Comparison of ENCODE assay signal across 3 cellular contexts in the genomic region with DNA sequence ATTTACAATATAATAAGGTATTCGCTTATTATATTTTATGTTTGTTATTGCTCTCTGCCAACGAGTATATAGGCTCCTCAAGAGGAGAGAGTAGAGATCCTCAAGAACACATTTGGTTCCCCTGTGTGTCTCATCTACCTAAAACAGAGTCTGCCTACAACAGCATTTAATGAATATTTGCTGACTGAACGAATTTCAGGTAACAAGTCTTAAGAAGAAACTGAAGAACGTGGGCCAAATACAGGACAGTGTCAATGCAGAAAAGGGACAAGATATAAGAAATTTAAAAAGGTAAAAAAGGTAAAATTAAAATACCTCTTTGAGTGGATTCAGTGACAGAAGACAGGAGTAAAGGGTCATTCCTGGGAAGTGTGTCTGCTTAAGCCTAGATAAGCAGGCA.
A peak's percentile ranks its signal among the peaks of the same experiment; 100 is the strongest.
TF ChIP-seq lines count a peak whose summit lies in the region.

No MANE protein-coding gene starts in this region.

TF ChIP-seq in HepG2, 621 proteins besides CTCF, POLR2A, EP300 and RAD21:
- no peak for TF ChIP-seq ZFY (CRISPR knock-in tag; IDR thresholded peaks at IDR 0.05)
- no peak for TF ChIP-seq BORCS8-MEF2B (CRISPR knock-in tag; IDR thresholded peaks at IDR 0.05)
- TF ChIP-seq MAFF (IDR thresholded peaks at IDR 0.05; ENCODE audit: low read depth, low read length): peak; percentile 96
- TF ChIP-seq ATF5 (CRISPR knock-in tag; IDR thresholded peaks at IDR 0.05; ENCODE audit: low read depth): no peak
- TF ChIP-seq SALL1 (CRISPR knock-in tag; IDR thresholded peaks at IDR 0.05): no peak
- TF ChIP-seq KLF15 (CRISPR knock-in tag; IDR thresholded peaks at IDR 0.05; ENCODE audit: borderline replicate concordance): no peak
- TF ChIP-seq MAFK (conservative IDR thresholded peaks at IDR 0.05 in 1 of 2, IDR thresholded peaks at IDR 0.05 in 1 of 2; ENCODE audit: low read length in 2 of 2): peak; percentile 95 to 97
- no peak for TF ChIP-seq PLRG1 (conservative IDR thresholded peaks at IDR 0.05)
- TF ChIP-seq IKZF5 (CRISPR knock-in tag; IDR thresholded peaks at IDR 0.05): no peak

TF ChIP-seq in IMR-90, 13 proteins besides CTCF, POLR2A, EP300 and RAD21:
- peak; percentile 89 for TF ChIP-seq MAFK (IDR thresholded peaks at IDR 0.05; ENCODE audit: low read depth, low read length)
- TF ChIP-seq RCOR1 (IDR thresholded peaks at IDR 0.05; ENCODE audit: insufficient replicate concordance, low read length): no peak
- TF ChIP-seq CEBPB (IDR thresholded peaks at IDR 0.05; ENCODE audit: low read depth, low read length): no peak
- TF ChIP-seq ELK1 (IDR thresholded peaks at IDR 0.05; ENCODE audit: borderline replicate concordance, low read depth, low read length): no peak
- no peak for TF ChIP-seq FOS (IDR thresholded peaks at IDR 0.05; ENCODE audit: low read depth, low read length)
- no peak for TF ChIP-seq USF2 (IDR thresholded peaks at IDR 0.05; ENCODE audit: low read depth, low read length)

TF ChIP-seq in H1, 55 proteins besides CTCF, POLR2A, EP300 and RAD21:
- peak; percentile 79 for TF ChIP-seq MAFK (IDR thresholded peaks at IDR 0.05; ENCODE audit: low read depth, low read length)
- TF ChIP-seq ZNF274 (IDR thresholded peaks at IDR 0.05; ENCODE audit: borderline replicate concordance, extremely low read depth, low read length): no peak
